Comparison of ENCODE assay signal across 13 cellular contexts in genomic region chr17:57876866-57877237, GRCh38. TPM values are rescaled to one million over a fixed set of nuclear protein-coding genes. Genes with fewer than 3 reads are reported as not detected.
DNase-seq lines count a peak whose midpoint lies in the region; ATAC-seq, FAIRE-seq and TF ChIP-seq lines count a peak whose summit lies in the region.
"Had no signal": no experiment of that assay in that cellular context is flagged by ENCODE, and none has a peak within 500 bp of the region (broad histone marks: within the 10 kb centered on the region; RNA-seq: fewer than 3 reads in every experiment).

No MANE protein-coding gene starts in this region.

- TF ChIP-seq RAD21 in A549 (conservative IDR thresholded peaks at IDR 0.05 in 1 of 2, IDR thresholded peaks at IDR 0.05 in 1 of 2), result no peak

- no peaks in the 10 kb centered on the region for H3K36me3 ChIP-seq in MM.1S (replicated peaks; ENCODE audit: insufficient read depth, low read length)
- no peaks in the 10 kb centered on the region for H3K36me3 ChIP-seq in GM23248 (ENCODE audit: low read depth)

- WGBS in A549 (ENCODE audit: missing lambda C conversion rate), result 56% methylated on average over 2 of the region's 2 CpGs
- 88 to 91% methylated on average over 2 of the region's 2 CpGs for WGBS in GM23248 (ENCODE audit: low coverage in 1 of 2, low lambda C conversion rate in 2 of 2, missing lambda C conversion rate in 2 of 2), 2 experiments

- H3K4me1 Mint-ChIP-seq in nephron, result peaks cover 86% of the 10 kb centered on the region

- H3K79me2 ChIP-seq in MM.1S (ENCODE audit: low read length) (no peaks in the 10 kb centered on the region), GM23248 (ENCODE audit: insufficient read depth) (peaks cover 13% of the 10 kb centered on the region; the same call in 1 of the 2 replicates)

- H3K4me2 ChIP-seq in A549, result peak overlapping the region; percentile 64
- H3K4me2 ChIP-seq in MM.1S (ENCODE audit: low read depth, low read length), result 0 out of 2 replicates have a peak overlapping the region, but pooled peaks have one; percentile 3
- H3K4me2 ChIP-seq in GM23248 (ENCODE audit: unreplicated experiment), result no peak overlapping the region

- POLR2A ChIA-PET in A549 (lab: Yijun Ruan, JAX), result interaction anchor here (2.4 to 3.1 kb wide), 2 partner anchors 9 to 123 kb away, joined by 15 to 16 read pairs; no protein-coding TSS in a partner anchor

- no peaks in the 10 kb centered on the region for H4K20me1 ChIP-seq in MM.1S (ENCODE audit: insufficient read depth, low read length)
- no peaks in the 10 kb centered on the region for H4K20me1 ChIP-seq in GM23248 (ENCODE audit: insufficient read depth)

- no peak for FAIRE-seq in A549 (lab: Jason Lieb, UNC)

- CTCF ChIA-PET in A549 (lab: Yijun Ruan, JAX), result interaction anchor here (0.6 to 48.7 kb wide), 10 partner anchors 17 to 466 kb away, joined by 3 to 1377 read pairs (median 5); partner anchors contain the start of genes CUEDC1, MRPS23, SRSF1 and VEZF1

- H3K9me3 Mint-ChIP-seq in nephron, result no peaks in the 10 kb centered on the region
- H3K9me3 Mint-ChIP-seq: activated naive CD8-positive, alpha-beta T cell treated with anti-CD3 and anti-CD28 coated beads for 36 hours had no signal

- DNase-seq in A549 (ENCODE audit: low read depth in 1 of 2, low spot score in 1 of 2) (no peak), MM.1S (no peak), epidermal melanocyte (ENCODE audit: insufficient read length, low spot score) (peak; percentile 79), GM23248 (no peak), NOMO-1 treated with dmso at 0.1 percent for 144 hours (lab: John Stamatoyannopoulos, UW; ENCODE audit: unreplicated experiment) (no peak), SIG-M5 treated with dmso at 0.1 percent for 504 hours (lab: John Stamatoyannopoulos, UW; ENCODE audit: unreplicated experiment) (no peak)
- DNase-seq: activated naive CD8-positive, alpha-beta T cell treated with anti-CD3 and anti-CD28 coated beads for 36 hours; NCI-H2029; NCI-H748 treated with DMSO at 0.1 percent for 48 hours; SIG-M5; thyroid gland had no signal

- H2AFZ ChIP-seq in MM.1S (ENCODE audit: low read length), result 0 out of 2 replicates have a peak overlapping the region, but pooled peaks have one; percentile 8
- no peak overlapping the region for H2AFZ ChIP-seq in GM23248

- no peaks in the 10 kb centered on the region for H3K9me2 ChIP-seq in MM.1S (replicated peaks; ENCODE audit: insufficient read depth, low read length)
- H3K9me2 ChIP-seq in GM23248 (ENCODE audit: insufficient read depth), result no peaks in the 10 kb centered on the region

- H3K9ac ChIP-seq in MM.1S (ENCODE audit: low read length), result no peak overlapping the region
- H3K9ac ChIP-seq in GM23248, result no peak overlapping the region

- no peak for TF ChIP-seq EP300 in A549 (IDR thresholded peaks at IDR 0.05)

- peaks cover 5% of the 10 kb centered on the region; the same call in 1 of the 2 replicates for H3F3A ChIP-seq in MM.1S (ENCODE audit: insufficient read depth, low read length)
- peaks cover 47% of the 10 kb centered on the region for H3F3A ChIP-seq in GM23248 (ENCODE audit: insufficient read depth)

- no peak overlapping the region for H3K4me3 Mint-ChIP-seq in nephron
- H3K4me3 Mint-ChIP-seq: activated naive CD8-positive, alpha-beta T cell treated with anti-CD3 and anti-CD28 coated beads for 36 hours had no signal

- H3K27ac ChIP-seq in A549 (peak overlapping the region; percentile 92 to 95), MM.1S (ENCODE audit: low read length) (no peak overlapping the region), GM23248 (no peak overlapping the region)

- H3K4me1 ChIP-seq in A549 (peaks cover 99% of the 10 kb centered on the region), MM.1S (ENCODE audit: low read length) (peaks cover 30% of the 10 kb centered on the region), GM23248 (ENCODE audit: insufficient read depth) (peaks cover 81% of the 10 kb centered on the region)

- peaks cover 13% of the 10 kb centered on the region for H3K36me3 Mint-ChIP-seq in nephron (ENCODE audit: low read depth)
- H3K36me3 Mint-ChIP-seq: activated naive CD8-positive, alpha-beta T cell treated with anti-CD3 and anti-CD28 coated beads for 36 hours had no signal

- TF ChIP-seq CTCF in A549 (IDR thresholded peaks at IDR 0.05) (no peak), MM.1S (IDR thresholded peaks at IDR 0.05; ENCODE audit: low read length) (no peak), nephron (IDR thresholded peaks at IDR 0.05; ENCODE audit: unreplicated experiment in 3 of 3) (no peak)

- peaks cover 3% of the 10 kb centered on the region for H3K27me3 Mint-ChIP-seq in nephron (ENCODE audit: low read depth)

- ATAC-seq in A549 (no peak), GM19395 (IDR thresholded peaks at IDR 0.05; ENCODE audit: unreplicated experiment) (no peak)

- no peaks in the 10 kb centered on the region for H3K27me3 ChIP-seq in MM.1S (replicated peaks; ENCODE audit: insufficient read depth, low read length)
- no peaks in the 10 kb centered on the region for H3K27me3 ChIP-seq in GM23248 (replicated peaks; ENCODE audit: insufficient read depth)
- H3K27me3 ChIP-seq: thyroid gland had no signal

- in situ Hi-C loops in GM23248 (cut with MboI), result no loop called here

- H3K4me3 ChIP-seq in A549, result no peak overlapping the region
- no peak overlapping the region for H3K4me3 ChIP-seq in MM.1S (ENCODE audit: low read length)
- H3K4me3 ChIP-seq in GM23248, result no peak overlapping the region
- H3K4me3 ChIP-seq: thyroid gland had no signal

- H3K27ac Mint-ChIP-seq in nephron, result peak overlapping the region; percentile 73 to 98 (median 86)
- H3K27ac Mint-ChIP-seq: activated naive CD8-positive, alpha-beta T cell treated with anti-CD3 and anti-CD28 coated beads for 36 hours had no signal

- TF ChIP-seq POLR2A in A549 (IDR thresholded peaks at IDR 0.05; ENCODE audit: low read length), result no peak

- H3K9me3 ChIP-seq in A549, result no peaks in the 10 kb centered on the region
- H3K9me3 ChIP-seq in MM.1S (replicated peaks; ENCODE audit: insufficient read depth, low read length), result no peaks in the 10 kb centered on the region
- no peaks in the 10 kb centered on the region for H3K9me3 ChIP-seq in GM23248 (ENCODE audit: low read depth)
- H3K9me3 ChIP-seq: thyroid gland had no signal

TF ChIP-seq in A549, 52 proteins besides CTCF, POLR2A, EP300 and RAD21:
- no peak for TF ChIP-seq FOSB (CRISPR knock-in tag; IDR thresholded peaks at IDR 0.05)
- TF ChIP-seq BCL3 (IDR thresholded peaks at IDR 0.05), result no peak
- no peak for TF ChIP-seq REST (IDR thresholded peaks at IDR 0.05)
- no peak for TF ChIP-seq RFX5 (IDR thresholded peaks at IDR 0.05)
- TF ChIP-seq PBX3 (IDR thresholded peaks at IDR 0.05), result no peak
- TF ChIP-seq MAZ (IDR thresholded peaks at IDR 0.05; ENCODE audit: borderline replicate concordance, low read depth, low read length), result no peak

RNA-seq across cellular contexts. Expression of gene MRPS23, which starts 27.0 kb away (rescaled TPM):
- 73.2 and 110 TPM in 2 replicates for polyA plus RNA-seq in A549 (2011; rRNA removed)
- 96.6 and 104 TPM in 2 replicates for polyA plus RNA-seq in A549 (2012; cell fraction: cytosol; rRNA removed)
- polyA plus RNA-seq in A549 (2012; cell fraction: nucleus; rRNA removed), result 45.7 and 49.9 TPM in 2 replicates
- polyA plus RNA-seq in A549 (2017; fragmentation: RNase III; extraction: RNeasy Plus Mini Kit Qiagen cat#74134 plus additional on column Dnase treatment), result 140 to 164 TPM (median 153 TPM) in 3 replicates
- polyA minus RNA-seq in A549 (2011; rRNA and poly(A)+ RNA removed), result 36.4 and 52.6 TPM in 2 replicates
- 24.8 and 33.4 TPM in 2 replicates for total RNA-seq in GM23248 (2014; rRNA removed; shearing (Covaris generic))
- 60.5 and 61.1 TPM in 2 replicates for polyA plus RNA-seq in GM23248 (2016; fragmentation: Nextera tagmentation; extraction: Ambion mirVana)

Comparison
In these comparisons a context has a peak if more than half of its experiments do, and no peak if none do; other contexts are left out.
1. H3K27ac ChIP-seq: peak in A549 (2 of 2); none in MM.1S (single experiment) and GM23248 (single experiment).